In the genomic region with DNA sequence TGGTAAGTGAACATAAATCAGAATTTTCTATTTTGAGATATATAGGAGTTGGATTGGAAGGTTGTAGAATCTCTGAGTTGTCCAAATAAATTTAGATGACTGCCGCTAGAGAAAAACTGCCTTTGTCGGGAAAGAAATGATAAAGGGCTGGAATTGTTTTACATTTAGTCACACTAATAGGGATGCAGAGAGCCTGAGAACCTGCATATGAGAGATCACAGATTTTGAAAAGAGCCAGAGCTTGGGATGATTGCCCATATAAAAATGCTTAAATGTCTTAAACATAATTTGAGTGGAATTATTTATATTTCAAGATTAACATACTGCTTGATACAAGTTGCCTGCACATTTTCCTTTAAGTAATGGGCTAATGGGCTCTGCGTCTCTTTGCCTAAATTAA, we compare ENCODE assay signal across 6 cellular contexts.
"Had no signal": no experiment of that assay in that cellular context is flagged by ENCODE, and none has a peak within 500 bp of the region (broad histone marks: within the 10 kb centered on the region; RNA-seq: fewer than 3 reads in every experiment).

No MANE protein-coding gene starts in this region.

- H2AFZ ChIP-seq: GM23248 had no signal

- H3K9me3 Mint-ChIP-seq: H9 had no signal

- H3K27ac ChIP-seq: GM23248 had no signal

- ATAC-seq: K562 had no signal

- DNase-seq: GM23248, H9, HCEC 1CT, IMR-90, KG1 had no signal

- H3K4me3 Mint-ChIP-seq: H9 had no signal

- H3K4me3 ChIP-seq: GM23248, K562 had no signal
